Comparison of ENCODE assay signal across 24 cellular contexts in the genomic region with DNA sequence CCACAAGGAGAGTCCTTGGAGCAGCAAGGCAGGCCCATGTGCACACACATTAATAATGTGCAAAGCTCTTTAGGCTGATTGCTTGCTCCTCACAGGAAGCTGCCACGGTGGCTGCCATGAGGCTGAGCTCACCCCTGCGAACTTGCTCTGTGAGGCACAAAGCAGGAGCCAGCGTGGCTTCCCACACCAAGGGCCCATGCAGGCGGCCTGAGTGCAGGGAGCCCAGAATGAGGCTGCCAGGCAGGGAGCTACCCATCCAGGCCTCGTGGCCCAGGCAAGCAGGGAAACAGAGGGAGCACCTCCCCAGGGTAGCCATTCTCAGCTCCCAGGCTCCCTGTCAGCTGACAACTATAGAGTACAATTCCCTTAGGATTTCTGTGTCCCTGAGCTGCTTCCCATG.
"Had no signal": no experiment of that assay in that cellular context is flagged by ENCODE, and none has a peak within 500 bp of the region (broad histone marks: within the 10 kb centered on the region; RNA-seq: fewer than 3 reads in every experiment).

No MANE protein-coding gene starts in this region.

- H3K9me3 Mint-ChIP-seq: IgD-negative memory B cell had no signal

- H3K4me2 ChIP-seq: KMS-11 had no signal

- H3K27ac Mint-ChIP-seq: IgD-negative memory B cell had no signal

- H3K27ac ChIP-seq: HL-60, KMS-11, SJCRH30 had no signal

- H3K36me3 ChIP-seq: SJCRH30 had no signal

- H3K9ac ChIP-seq: KMS-11 had no signal

- H3K27me3 ChIP-seq: SJCRH30 had no signal

- H3K4me1 ChIP-seq: SJCRH30 had no signal

- DNase-seq: Kasumi-1, MV-4-11, NCI-H1048, NCI-H1105, NCI-H1436 treated with DMSO at 0.1 percent for 48 hours, NCI-H1694, NCI-H187 treated with DMSO at 0.1 percent for 48 hours, NCI-H2029 treated with DMSO at 0.1 percent for 48 hours, NCI-H2107, NCI-H2227 treated with DMSO at 0.1 percent for 48 hours, NCI-H446 treated with DMSO at 0.1 percent for 48 hours, NCI-H510A treated with DMSO at 0.1 percent for 48 hours, NCI-H526, NCI-H82, SHP77 treated with DMSO at 0.1 percent for 48 hours, SJCRH30, T-helper 1 cell had no signal

- H3K4me3 Mint-ChIP-seq: IgD-negative memory B cell had no signal

- H3K36me3 Mint-ChIP-seq: IgD-negative memory B cell had no signal

- H3K9me3 ChIP-seq: SJCRH30 had no signal

- FAIRE-seq: HTR-8/SVneo, K562 had no signal

- ATAC-seq: K562, Right ventricle myocardium inferior, SK-N-SH treated with all-trans-retinoic acid at 6 μM for 48 hours had no signal

- H3K4me3 ChIP-seq: K562, SJCRH30 had no signal
